Comparison of ENCODE assay signal across 2 cellular contexts in the genomic region with DNA sequence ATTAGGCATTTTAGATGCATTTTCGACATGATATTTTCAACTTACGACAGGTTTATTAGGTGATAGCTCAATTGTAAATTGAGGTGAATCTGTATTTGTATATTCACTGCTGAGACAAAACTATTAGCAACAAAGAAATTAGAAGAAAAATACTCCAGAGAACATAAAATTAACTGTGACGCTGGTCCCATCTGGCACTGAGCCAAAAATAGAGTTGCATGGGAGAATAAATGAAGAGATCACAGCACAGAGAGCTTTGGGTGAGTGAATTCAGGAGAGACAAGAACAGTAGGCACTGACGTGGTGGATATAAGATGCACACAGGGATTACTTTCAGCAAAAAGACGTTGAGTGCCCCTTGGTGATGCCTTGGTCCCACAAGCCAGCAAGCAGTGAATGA.
TF ChIP-seq lines count a peak whose summit lies in the region.

No MANE protein-coding gene starts in this region.

TF ChIP-seq in HepG2, 621 proteins besides CTCF, POLR2A, EP300 and RAD21 (continued from another document):
- TF ChIP-seq, protein P1, sequence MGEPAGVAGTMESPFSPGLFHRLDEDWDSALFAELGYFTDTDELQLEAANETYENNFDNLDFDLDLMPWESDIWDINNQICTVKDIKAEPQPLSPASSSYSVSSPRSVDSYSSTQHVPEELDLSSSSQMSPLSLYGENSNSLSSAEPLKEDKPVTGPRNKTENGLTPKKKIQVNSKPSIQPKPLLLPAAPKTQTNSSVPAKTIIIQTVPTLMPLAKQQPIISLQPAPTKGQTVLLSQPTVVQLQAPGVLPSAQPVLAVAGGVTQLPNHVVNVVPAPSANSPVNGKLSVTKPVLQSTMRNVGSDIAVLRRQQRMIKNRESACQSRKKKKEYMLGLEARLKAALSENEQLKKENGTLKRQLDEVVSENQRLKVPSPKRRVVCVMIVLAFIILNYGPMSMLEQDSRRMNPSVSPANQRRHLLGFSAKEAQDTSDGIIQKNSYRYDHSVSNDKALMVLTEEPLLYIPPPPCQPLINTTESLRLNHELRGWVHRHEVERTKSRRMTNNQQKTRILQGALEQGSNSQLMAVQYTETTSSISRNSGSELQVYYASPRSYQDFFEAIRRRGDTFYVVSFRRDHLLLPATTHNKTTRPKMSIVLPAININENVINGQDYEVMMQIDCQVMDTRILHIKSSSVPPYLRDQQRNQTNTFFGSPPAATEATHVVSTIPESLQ (CRISPR knock-in tag; conservative IDR thresholded peaks at IDR 0.05) = no peak
- TF ChIP-seq LCORL (IDR thresholded peaks at IDR 0.05) (peak; percentile 96), LCORL (CRISPR knock-in tag; IDR thresholded peaks at IDR 0.05) (no peak)
TF ChIP-seq in HepG2: peak in this region for 1.

TF ChIP-seq in GM12878, 131 proteins besides CTCF, POLR2A, EP300 and RAD21 (continued from another document):
- TF ChIP-seq, protein P2, sequence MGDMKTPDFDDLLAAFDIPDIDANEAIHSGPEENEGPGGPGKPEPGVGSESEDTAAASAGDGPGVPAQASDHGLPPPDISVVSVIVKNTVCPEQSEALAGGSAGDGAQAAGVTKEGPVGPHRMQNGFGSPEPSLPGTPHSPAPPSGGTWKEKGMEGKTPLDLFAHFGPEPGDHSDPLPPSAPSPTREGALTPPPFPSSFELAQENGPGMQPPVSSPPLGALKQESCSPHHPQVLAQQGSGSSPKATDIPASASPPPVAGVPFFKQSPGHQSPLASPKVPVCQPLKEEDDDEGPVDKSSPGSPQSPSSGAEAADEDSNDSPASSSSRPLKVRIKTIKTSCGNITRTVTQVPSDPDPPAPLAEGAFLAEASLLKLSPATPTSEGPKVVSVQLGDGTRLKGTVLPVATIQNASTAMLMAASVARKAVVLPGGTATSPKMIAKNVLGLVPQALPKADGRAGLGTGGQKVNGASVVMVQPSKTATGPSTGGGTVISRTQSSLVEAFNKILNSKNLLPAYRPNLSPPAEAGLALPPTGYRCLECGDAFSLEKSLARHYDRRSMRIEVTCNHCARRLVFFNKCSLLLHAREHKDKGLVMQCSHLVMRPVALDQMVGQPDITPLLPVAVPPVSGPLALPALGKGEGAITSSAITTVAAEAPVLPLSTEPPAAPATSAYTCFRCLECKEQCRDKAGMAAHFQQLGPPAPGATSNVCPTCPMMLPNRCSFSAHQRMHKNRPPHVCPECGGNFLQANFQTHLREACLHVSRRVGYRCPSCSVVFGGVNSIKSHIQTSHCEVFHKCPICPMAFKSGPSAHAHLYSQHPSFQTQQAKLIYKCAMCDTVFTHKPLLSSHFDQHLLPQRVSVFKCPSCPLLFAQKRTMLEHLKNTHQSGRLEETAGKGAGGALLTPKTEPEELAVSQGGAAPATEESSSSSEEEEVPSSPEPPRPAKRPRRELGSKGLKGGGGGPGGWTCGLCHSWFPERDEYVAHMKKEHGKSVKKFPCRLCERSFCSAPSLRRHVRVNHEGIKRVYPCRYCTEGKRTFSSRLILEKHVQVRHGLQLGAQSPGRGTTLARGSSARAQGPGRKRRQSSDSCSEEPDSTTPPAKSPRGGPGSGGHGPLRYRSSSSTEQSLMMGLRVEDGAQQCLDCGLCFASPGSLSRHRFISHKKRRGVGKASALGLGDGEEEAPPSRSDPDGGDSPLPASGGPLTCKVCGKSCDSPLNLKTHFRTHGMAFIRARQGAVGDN (IDR thresholded peaks at IDR 0.05) = no peak
- no peak for TF ChIP-seq CEBPB (IDR thresholded peaks at IDR 0.05; ENCODE audit: borderline replicate concordance in 1 of 2, low read depth in 2 of 2, low read length in 2 of 2)
- no peak for TF ChIP-seq ZNF274 (IDR thresholded peaks at IDR 0.05; ENCODE audit: insufficient read depth, insufficient read length)
- no peak for TF ChIP-seq HDGF (IDR thresholded peaks at IDR 0.05)
- TF ChIP-seq MEF2A (IDR thresholded peaks at IDR 0.05; ENCODE audit: insufficient read depth, low read depth, low read length) = no peak
- TF ChIP-seq JUNB (IDR thresholded peaks at IDR 0.05) = no peak
- no peak for TF ChIP-seq ZZZ3 (IDR thresholded peaks at IDR 0.05; ENCODE audit: control insufficient read depth, insufficient read length, low read depth)
- TF ChIP-seq SREBF2 (IDR thresholded peaks at IDR 0.05; ENCODE audit: low read length) = no peak
- no peak for TF ChIP-seq ZNF384 (IDR thresholded peaks at IDR 0.05; ENCODE audit: borderline replicate concordance, low read depth, low read length)
- TF ChIP-seq, protein P3, sequence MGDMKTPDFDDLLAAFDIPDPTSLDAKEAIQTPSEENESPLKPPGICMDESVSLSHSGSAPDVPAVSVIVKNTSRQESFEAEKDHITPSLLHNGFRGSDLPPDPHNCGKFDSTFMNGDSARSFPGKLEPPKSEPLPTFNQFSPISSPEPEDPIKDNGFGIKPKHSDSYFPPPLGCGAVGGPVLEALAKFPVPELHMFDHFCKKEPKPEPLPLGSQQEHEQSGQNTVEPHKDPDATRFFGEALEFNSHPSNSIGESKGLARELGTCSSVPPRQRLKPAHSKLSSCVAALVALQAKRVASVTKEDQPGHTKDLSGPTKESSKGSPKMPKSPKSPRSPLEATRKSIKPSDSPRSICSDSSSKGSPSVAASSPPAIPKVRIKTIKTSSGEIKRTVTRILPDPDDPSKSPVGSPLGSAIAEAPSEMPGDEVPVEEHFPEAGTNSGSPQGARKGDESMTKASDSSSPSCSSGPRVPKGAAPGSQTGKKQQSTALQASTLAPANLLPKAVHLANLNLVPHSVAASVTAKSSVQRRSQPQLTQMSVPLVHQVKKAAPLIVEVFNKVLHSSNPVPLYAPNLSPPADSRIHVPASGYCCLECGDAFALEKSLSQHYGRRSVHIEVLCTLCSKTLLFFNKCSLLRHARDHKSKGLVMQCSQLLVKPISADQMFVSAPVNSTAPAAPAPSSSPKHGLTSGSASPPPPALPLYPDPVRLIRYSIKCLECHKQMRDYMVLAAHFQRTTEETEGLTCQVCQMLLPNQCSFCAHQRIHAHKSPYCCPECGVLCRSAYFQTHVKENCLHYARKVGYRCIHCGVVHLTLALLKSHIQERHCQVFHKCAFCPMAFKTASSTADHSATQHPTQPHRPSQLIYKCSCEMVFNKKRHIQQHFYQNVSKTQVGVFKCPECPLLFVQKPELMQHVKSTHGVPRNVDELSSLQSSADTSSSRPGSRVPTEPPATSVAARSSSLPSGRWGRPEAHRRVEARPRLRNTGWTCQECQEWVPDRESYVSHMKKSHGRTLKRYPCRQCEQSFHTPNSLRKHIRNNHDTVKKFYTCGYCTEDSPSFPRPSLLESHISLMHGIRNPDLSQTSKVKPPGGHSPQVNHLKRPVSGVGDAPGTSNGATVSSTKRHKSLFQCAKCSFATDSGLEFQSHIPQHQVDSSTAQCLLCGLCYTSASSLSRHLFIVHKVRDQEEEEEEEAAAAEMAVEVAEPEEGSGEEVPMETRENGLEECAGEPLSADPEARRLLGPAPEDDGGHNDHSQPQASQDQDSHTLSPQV (IDR thresholded peaks at IDR 0.05) = no peak
- no peak for TF ChIP-seq EED (IDR thresholded peaks at IDR 0.05; ENCODE audit: low read depth)
